Comparison of ENCODE assay signal across 1 cellular context in genomic region chr6:5084787-5085637, GRCh38.
TF ChIP-seq lines count a peak whose summit lies in the region.

PPP1R3G (plus strand) TSS chr6:5085341; CDS start chr6:5085486, 145 bp downstream.

TF ChIP-seq in HepG2, 621 proteins besides CTCF, POLR2A, EP300 and RAD21 (continued from another document and continues in another):
- peak; percentile 28; the same call in 1 of the 2 replicates for TF ChIP-seq ZNF280B (CRISPR knock-in tag; IDR thresholded peaks at IDR 0.05; ENCODE audit: borderline replicate concordance)
- TF ChIP-seq NR3C1 (CRISPR knock-in tag; IDR thresholded peaks at IDR 0.05), result no peak
- no peak for TF ChIP-seq NFATC3 (CRISPR knock-in tag; IDR thresholded peaks at IDR 0.05)
- TF ChIP-seq NCOA2 (CRISPR knock-in tag; IDR thresholded peaks at IDR 0.05), result no peak
- TF ChIP-seq RNF2 (conservative IDR thresholded peaks at IDR 0.05; ENCODE audit: low read depth), result no peak
- TF ChIP-seq ZNF460 (CRISPR knock-in tag; IDR thresholded peaks at IDR 0.05; ENCODE audit: borderline replicate concordance), result no peak
- TF ChIP-seq ZNF772 (CRISPR knock-in tag; IDR thresholded peaks at IDR 0.05), result no peak
- TF ChIP-seq ZNF280D (CRISPR knock-in tag; IDR thresholded peaks at IDR 0.05), result no peak
- TF ChIP-seq ASH2L (IDR thresholded peaks at IDR 0.05; ENCODE audit: insufficient read length, low read depth, low read length), result peak; percentile 33
- TF ChIP-seq ZNF570 (CRISPR knock-in tag; IDR thresholded peaks at IDR 0.05; ENCODE audit: borderline replicate concordance), result no peak
- no peak for TF ChIP-seq ELF4 (CRISPR knock-in tag; IDR thresholded peaks at IDR 0.05; ENCODE audit: borderline replicate concordance)
- TF ChIP-seq AGO2 (optimal IDR thresholded peaks at IDR 0.05; ENCODE audit: low read depth, low read length), result peak; percentile 34
- TF ChIP-seq YEATS2 (CRISPR knock-in tag; IDR thresholded peaks at IDR 0.05; ENCODE audit: borderline replicate concordance), result no peak
- peak; percentile 8; the same call in 1 of the 2 replicates for TF ChIP-seq BRD4 (CRISPR knock-in tag; IDR thresholded peaks at IDR 0.05)
- TF ChIP-seq, protein P1, sequence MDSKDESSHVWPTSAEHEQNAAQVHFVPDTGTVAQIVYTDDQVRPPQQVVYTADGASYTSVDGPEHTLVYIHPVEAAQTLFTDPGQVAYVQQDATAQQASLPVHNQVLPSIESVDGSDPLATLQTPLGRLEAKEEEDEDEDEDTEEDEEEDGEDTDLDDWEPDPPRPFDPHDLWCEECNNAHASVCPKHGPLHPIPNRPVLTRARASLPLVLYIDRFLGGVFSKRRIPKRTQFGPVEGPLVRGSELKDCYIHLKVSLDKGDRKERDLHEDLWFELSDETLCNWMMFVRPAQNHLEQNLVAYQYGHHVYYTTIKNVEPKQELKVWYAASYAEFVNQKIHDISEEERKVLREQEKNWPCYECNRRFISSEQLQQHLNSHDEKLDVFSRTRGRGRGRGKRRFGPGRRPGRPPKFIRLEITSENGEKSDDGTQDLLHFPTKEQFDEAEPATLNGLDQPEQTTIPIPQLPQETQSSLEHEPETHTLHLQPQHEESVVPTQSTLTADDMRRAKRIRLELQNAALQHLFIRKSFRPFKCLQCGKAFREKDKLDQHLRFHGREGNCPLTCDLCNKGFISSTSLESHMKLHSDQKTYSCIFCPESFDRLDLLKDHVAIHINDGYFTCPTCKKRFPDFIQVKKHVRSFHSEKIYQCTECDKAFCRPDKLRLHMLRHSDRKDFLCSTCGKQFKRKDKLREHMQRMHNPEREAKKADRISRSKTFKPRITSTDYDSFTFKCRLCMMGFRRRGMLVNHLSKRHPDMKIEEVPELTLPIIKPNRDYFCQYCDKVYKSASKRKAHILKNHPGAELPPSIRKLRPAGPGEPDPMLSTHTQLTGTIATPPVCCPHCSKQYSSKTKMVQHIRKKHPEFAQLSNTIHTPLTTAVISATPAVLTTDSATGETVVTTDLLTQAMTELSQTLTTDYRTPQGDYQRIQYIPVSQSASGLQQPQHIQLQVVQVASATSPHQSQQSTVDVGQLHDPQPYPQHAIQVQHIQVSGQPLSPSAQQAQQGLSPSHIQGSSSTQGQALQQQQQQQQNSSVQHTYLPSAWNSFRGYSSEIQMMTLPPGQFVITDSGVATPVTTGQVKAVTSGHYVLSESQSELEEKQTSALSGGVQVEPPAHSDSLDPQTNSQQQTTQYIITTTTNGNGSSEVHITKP (CRISPR knock-in tag; IDR thresholded peaks at IDR 0.05; ENCODE audit: low read depth), result no peak
- no peak for TF ChIP-seq NFKBIZ (CRISPR knock-in tag; IDR thresholded peaks at IDR 0.05)
- TF ChIP-seq, protein P2, sequence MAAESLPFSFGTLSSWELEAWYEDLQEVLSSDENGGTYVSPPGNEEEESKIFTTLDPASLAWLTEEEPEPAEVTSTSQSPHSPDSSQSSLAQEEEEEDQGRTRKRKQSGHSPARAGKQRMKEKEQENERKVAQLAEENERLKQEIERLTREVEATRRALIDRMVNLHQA (CRISPR knock-in tag; IDR thresholded peaks at IDR 0.05), result no peak
- no peak for TF ChIP-seq RFXAP (CRISPR knock-in tag; IDR thresholded peaks at IDR 0.05; ENCODE audit: borderline replicate concordance)
- TF ChIP-seq ZNF546 (CRISPR knock-in tag; conservative IDR thresholded peaks at IDR 0.05), result no peak
- TF ChIP-seq ZBTB40 (IDR thresholded peaks at IDR 0.05), result no peak
- peak; percentile 43; the same call in 1 of the 2 replicates for TF ChIP-seq ZBTB40 (CRISPR knock-in tag; IDR thresholded peaks at IDR 0.05)
- TF ChIP-seq ZNF446 (CRISPR knock-in tag; IDR thresholded peaks at IDR 0.05), result no peak
- TF ChIP-seq PLRG1 (conservative IDR thresholded peaks at IDR 0.05), result no peak
- TF ChIP-seq, protein P3, sequence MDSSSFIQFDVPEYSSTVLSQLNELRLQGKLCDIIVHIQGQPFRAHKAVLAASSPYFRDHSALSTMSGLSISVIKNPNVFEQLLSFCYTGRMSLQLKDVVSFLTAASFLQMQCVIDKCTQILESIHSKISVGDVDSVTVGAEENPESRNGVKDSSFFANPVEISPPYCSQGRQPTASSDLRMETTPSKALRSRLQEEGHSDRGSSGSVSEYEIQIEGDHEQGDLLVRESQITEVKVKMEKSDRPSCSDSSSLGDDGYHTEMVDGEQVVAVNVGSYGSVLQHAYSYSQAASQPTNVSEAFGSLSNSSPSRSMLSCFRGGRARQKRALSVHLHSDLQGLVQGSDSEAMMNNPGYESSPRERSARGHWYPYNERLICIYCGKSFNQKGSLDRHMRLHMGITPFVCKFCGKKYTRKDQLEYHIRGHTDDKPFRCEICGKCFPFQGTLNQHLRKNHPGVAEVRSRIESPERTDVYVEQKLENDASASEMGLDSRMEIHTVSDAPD (CRISPR knock-in tag; IDR thresholded peaks at IDR 0.05), result no peak
- TF ChIP-seq ZHX2 (IDR thresholded peaks at IDR 0.05; ENCODE audit: low read depth), result no peak
- TF ChIP-seq ZHX2 (CRISPR knock-in tag; IDR thresholded peaks at IDR 0.05; ENCODE audit: borderline replicate concordance), result no peak
- TF ChIP-seq ZNF383 (CRISPR knock-in tag; IDR thresholded peaks at IDR 0.05; ENCODE audit: borderline replicate concordance), result no peak
- no peak for TF ChIP-seq ZNF7 (CRISPR knock-in tag; IDR thresholded peaks at IDR 0.05)
